ENCODE assay signal across 11 cellular contexts in the genomic region with DNA sequence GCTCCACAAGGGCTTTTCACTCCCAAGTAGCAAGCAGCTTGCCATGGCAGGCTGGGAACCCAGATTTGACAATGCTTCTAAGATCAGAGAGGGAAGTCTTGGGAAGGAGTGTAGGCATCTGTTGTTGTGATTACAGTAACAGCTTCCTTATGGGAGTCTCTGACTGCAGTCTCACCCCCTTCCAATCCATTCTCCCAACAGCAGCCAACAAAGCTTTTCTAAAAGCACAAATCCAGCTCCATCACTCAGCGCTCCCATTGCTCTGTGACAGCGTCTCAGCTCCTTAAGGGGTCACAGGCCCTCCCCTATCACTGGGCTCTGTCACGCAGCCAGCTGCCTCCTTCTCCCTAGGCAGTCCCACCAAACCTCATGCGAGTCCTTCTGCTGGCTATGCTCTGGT. TPM values are rescaled to one million over a fixed set of nuclear protein-coding genes. Genes with fewer than 3 reads are reported as not detected.
DNase-seq lines count a peak whose midpoint lies in the region; ATAC-seq and TF ChIP-seq lines count a peak whose summit lies in the region.
"Had no signal": no experiment of that assay in that cellular context is flagged by ENCODE, and none has a peak within 500 bp of the region (broad histone marks: within the 10 kb centered on the region; RNA-seq: fewer than 3 reads in every experiment).

No MANE protein-coding gene starts in this region.

- H3K4me1 Mint-ChIP-seq in glutamatergic neuron (ENCODE audit: low read depth, unreplicated experiment), result no peaks in the 10 kb centered on the region

- TF ChIP-seq POLR2A in testis (IDR thresholded peaks at IDR 0.05), result no peak

- DNase-seq in NCI-H446 treated with DMSO at 0.1 percent for 48 hours (lab: John Stamatoyannopoulos, UW), result peak; percentile 19
- no peak for DNase-seq in left lung
- DNase-seq in testis, result no peak
- no peak for DNase-seq in occipital lobe (lab: John Stamatoyannopoulos, UW)
- no peak for DNase-seq in NCI-H1048 (lab: John Stamatoyannopoulos, UW)
- no peak for DNase-seq in glutamatergic neuron
- DNase-seq: activated CD4-positive, alpha-beta T cell treated with anti-CD3 and anti-CD28 coated beads, Interleukin-2, amount 50 U/mL, for 4 hours had no signal

- intact Hi-C loops in left lung (cut with DNase I) (no loop called here), testis (cut with DNase I; ENCODE audit: low total_unique reads) (no loop called here)

- H3K4me1 ChIP-seq in duodenal mucosa (ENCODE audit: control insufficient read depth in 1 of 2, insufficient read depth in 2 of 2, low read length in 2 of 2) (peaks cover 0 to 12% of the 10 kb centered on the region in 2 donors), left lung (peaks cover 15 to 33% of the 10 kb centered on the region in 2 donors), testis (peaks cover 38% of the 10 kb centered on the region)

- H3K9ac ChIP-seq in duodenal mucosa (ENCODE audit: low read depth in 1 of 2, low read length in 2 of 2), result peak overlapping the region in 1 of 2 donors; percentile 12
- H3K9ac ChIP-seq: KMS-11 had no signal

- 38 to 46% methylated on average over 4 of the region's 4 CpGs for WGBS in testis, 2 donors

- no peaks in the 10 kb centered on the region for H3K36me3 Mint-ChIP-seq in glutamatergic neuron (ENCODE audit: unreplicated experiment)

- TF ChIP-seq CTCF in left lung (IDR thresholded peaks at IDR 0.05) (no peak), testis (IDR thresholded peaks at IDR 0.05) (no peak), glutamatergic neuron (IDR thresholded peaks at IDR 0.05; ENCODE audit: partially characterized antibody, unreplicated experiment) (no peak)

- H3K27me3 Mint-ChIP-seq in glutamatergic neuron (ENCODE audit: unreplicated experiment), result peaks cover 2% of the 10 kb centered on the region

- ATAC-seq in left lung (no peak), HG02981 (IDR thresholded peaks at IDR 0.05; ENCODE audit: unreplicated experiment) (no peak)

- H3K9me3 Mint-ChIP-seq in glutamatergic neuron (ENCODE audit: unreplicated experiment), result no peaks in the 10 kb centered on the region

- H3K27me3 ChIP-seq in duodenal mucosa (ENCODE audit: control insufficient read depth in 1 of 2, insufficient read depth in 2 of 2, low read length in 2 of 2) (peaks cover 3 to 12% of the 10 kb centered on the region in 2 donors), left lung (no peaks in the 10 kb centered on the region), testis (no peaks in the 10 kb centered on the region)
- H3K27me3 ChIP-seq: neutrophil had no signal

- H3K36me3 ChIP-seq in duodenal mucosa (ENCODE audit: control insufficient read depth in 1 of 2, insufficient read depth in 2 of 2, low read length in 2 of 2) (no peaks in the 10 kb centered on the region), left lung (no peaks in the 10 kb centered on the region), testis (ENCODE audit: low read depth, missing control alignments) (no peaks in the 10 kb centered on the region)
- H3K36me3 ChIP-seq: neutrophil had no signal

- H3K4me3 ChIP-seq in duodenal mucosa (ENCODE audit: low read depth in 1 of 2, low read length in 2 of 2), result peak overlapping the region in 1 of 2 donors; percentile 10
- no peak overlapping the region for H3K4me3 ChIP-seq in left lung
- no peak overlapping the region for H3K4me3 ChIP-seq in testis

- H3K4me3 Mint-ChIP-seq in glutamatergic neuron (ENCODE audit: unreplicated experiment), result no peak overlapping the region

- H3K9me3 ChIP-seq in duodenal mucosa (ENCODE audit: control insufficient read depth in 1 of 2, low read length in 2 of 2), result no peaks in the 10 kb centered on the region
- no peaks in the 10 kb centered on the region for H3K9me3 ChIP-seq in left lung
- no peaks in the 10 kb centered on the region for H3K9me3 ChIP-seq in testis
- H3K9me3 ChIP-seq: neutrophil had no signal

- H3K27ac Mint-ChIP-seq in glutamatergic neuron (ENCODE audit: unreplicated experiment), result no peak overlapping the region

- H3K27ac ChIP-seq in duodenal mucosa (ENCODE audit: low read depth, low read length), result peak overlapping the region; percentile 78
- H3K27ac ChIP-seq in left lung, result peak overlapping the region; percentile 20 to 44
- peak overlapping the region; percentile 86 to 96 for H3K27ac ChIP-seq in testis
- H3K27ac ChIP-seq: KMS-11, neutrophil had no signal

RNA-seq across cellular contexts. Expression of gene IGFBP7, which starts 7.1 kb away (rescaled TPM):
- total RNA-seq in left lung (100 to 1,000 TPM; 438 to 527 TPM), testis (100 to 1,000 TPM; 451 to 817 TPM), occipital lobe (27.1 TPM), glutamatergic neuron (ENCODE audit: unreplicated experiment) (not detected)
- 531 TPM for polyA plus RNA-seq in testis (ENCODE audit: insufficient read depth, low read depth, low replicate concordance)

Comparison
In these comparisons a context has a peak if more than half of its experiments do, and no peak if none do; other contexts are left out.
1. H3K27ac ChIP-seq: peak in every context shown above with its lines; median percentile 91 in testis; 78 in duodenal mucosa; 32 in left lung.
2. RNA of gene IGFBP7, which starts 7.1 kb away (total RNA-seq): 451 to 817 TPM in testis, 438 to 527 TPM in left lung and 27.1 TPM in occipital lobe (single experiment); not detected in glutamatergic neuron (single experiment); every median in the first group is over 10 times any median in the second.